9 cellular contexts compared by ENCODE assay signal in the genomic region with DNA sequence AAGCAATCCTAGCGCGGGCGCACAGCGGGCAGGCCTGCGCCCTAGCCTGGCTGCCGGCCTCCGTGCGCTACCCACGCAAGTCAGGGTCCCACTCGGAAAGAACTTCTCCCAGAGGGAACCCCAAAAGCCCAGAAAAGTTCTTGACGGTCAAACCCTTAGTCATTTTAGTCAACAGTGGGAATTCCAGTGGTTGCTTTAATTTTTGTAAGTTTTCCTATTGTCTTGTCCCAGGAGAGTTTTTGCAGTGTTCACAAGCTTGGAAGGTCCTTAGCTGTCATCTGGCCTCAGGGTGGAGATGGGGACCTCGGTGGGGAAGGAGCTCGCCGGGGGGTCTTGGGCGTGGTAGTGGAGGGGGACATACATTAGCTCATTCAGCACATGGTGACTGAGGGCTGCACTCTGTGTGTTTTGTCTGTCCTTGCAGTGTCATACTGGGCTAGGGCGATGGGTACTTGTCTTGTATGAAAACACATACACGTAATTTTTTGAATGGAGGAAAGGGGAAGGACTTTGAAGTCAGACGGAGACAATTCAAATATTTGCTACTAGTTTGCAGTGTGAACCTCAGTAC. TPM values are rescaled to one million over a fixed set of nuclear protein-coding genes. Genes with fewer than 3 reads are reported as not detected.
DNase-seq lines count a peak whose midpoint lies in the region; ATAC-seq and TF ChIP-seq lines count a peak whose summit lies in the region.
"Had no signal": no experiment of that assay in that cellular context is flagged by ENCODE, and none has a peak within 500 bp of the region (broad histone marks: within the 10 kb centered on the region; RNA-seq: fewer than 3 reads in every experiment).

No MANE protein-coding gene starts in this region.

- no peak for DNase-seq in AG04450 (ENCODE audit: low read depth, low spot score)
- DNase-seq in GM12865 (ENCODE audit: low read depth): peak; percentile 33
- DNase-seq in Jurkat, Clone E6-1 (ENCODE audit: low read depth, low spot score): no peak
- DNase-seq in astrocyte of the hippocampus (ENCODE audit: low read depth, low spot score): peak; percentile 29
- no peak for DNase-seq in thoracic aorta (ENCODE audit: low spot score)
- DNase-seq in COR-L47 (lab: John Stamatoyannopoulos, UW): no peak
- no peak for DNase-seq in effector CD4-positive, alpha-beta T cell

- no peak for TF ChIP-seq CTCF in AG04450 (IDR thresholded peaks at IDR 0.05; ENCODE audit: low read depth, low read length)
- TF ChIP-seq CTCF in GM12865 (IDR thresholded peaks at IDR 0.05; ENCODE audit: insufficient read depth, low read depth, low read length, missing control alignments): no peak
- TF ChIP-seq CTCF in thoracic aorta (IDR thresholded peaks at IDR 0.05): no peak

- H3K9me3 ChIP-seq in AG04450 (ENCODE audit: control insufficient read depth, insufficient read depth, low read length): no peaks in the 10 kb centered on the region
- no peaks in the 10 kb centered on the region for H3K9me3 ChIP-seq in thoracic aorta

- CTCF ChIA-PET in AG04450 (lab: Charles Lee): interaction anchor here (1.7 kb wide), 1 partner anchor 32 kb away, joined by 9 read pairs; no protein-coding TSS in a partner anchor

- H3K4me1 ChIP-seq in thoracic aorta (ENCODE audit: control insufficient read depth in 1 of 2, low read depth in 2 of 2): peaks cover under 1 to 36% of the 10 kb centered on the region in 2 donors

- H3K27ac ChIP-seq in AG04450 (ENCODE audit: low read depth, low read length) (no peak overlapping the region), layer of hippocampus (ENCODE audit: low read depth, low read length) (peak overlapping the region; percentile 46), thoracic aorta (peak overlapping the region; percentile 87)

- POLR2A ChIA-PET in AG04450 (lab: Yijun Ruan, JAX): interaction anchor here (0.6 to 0.8 kb wide), 2 partner anchors 20 to 166 kb away, joined by 3 read pairs; partner anchors contain the start of gene INMT

- ATAC-seq in thoracic aorta (ENCODE audit: insufficient number of reproducible peaks, low FRiP score, low read depth): no peak

- H3K36me3 ChIP-seq in thoracic aorta: no peaks in the 10 kb centered on the region

- H3K4me3 ChIP-seq in AG04450 (ENCODE audit: low read depth, low read length) (peak overlapping the region; percentile 77), GM12865 (ENCODE audit: low read depth, low read length) (peak overlapping the region; percentile 94), thoracic aorta (peak overlapping the region; percentile 84)
- peak overlapping the region; percentile 59 for H3K4me3 ChIP-seq in Jurkat, Clone E6-1 (ENCODE audit: low read length)

- H3K27me3 ChIP-seq in AG04450 (ENCODE audit: control insufficient read depth, insufficient read depth, low read length) (no peaks in the 10 kb centered on the region), layer of hippocampus (ENCODE audit: control insufficient read depth, insufficient read depth, low read length) (no peaks in the 10 kb centered on the region), thoracic aorta (replicated peaks; ENCODE audit: insufficient read depth) (no peaks in the 10 kb centered on the region)

RNA-seq across cellular contexts. Expression of gene MINDY4, which starts 0.7 kb away (rescaled TPM):
- 1.8 and 2.4 TPM in 2 replicates for polyA plus RNA-seq in AG04450 (2011; rRNA removed)
- polyA minus RNA-seq in AG04450 (2011; rRNA and poly(A)+ RNA removed): 4.2 and 4.7 TPM in 2 replicates
- polyA plus RNA-seq in Jurkat, Clone E6-1 (2012; ENCODE audit: insufficient read depth, insufficient read length): 2.0 TPM
- total RNA-seq in thoracic aorta: 10 to 100 TPM; 32.0 to 44.0 TPM

RNA-seq across cellular contexts. Expression of gene INMT, which starts 20.0 kb away (rescaled TPM):
- 6.6 and 7.6 TPM in 2 replicates for polyA plus RNA-seq in AG04450 (2011; rRNA removed)
- 12.5 and 17.0 TPM in 2 replicates for polyA minus RNA-seq in AG04450 (2011; rRNA and poly(A)+ RNA removed)
- not detected for polyA plus RNA-seq in Jurkat, Clone E6-1 (2012; ENCODE audit: insufficient read depth, insufficient read length)
- 100 to 1,000 TPM; 137 to 243 TPM for total RNA-seq in thoracic aorta
- total RNA-seq: HT1080 had no signal

Comparison
In these comparisons a context has a peak if more than half of its experiments do, and no peak if none do; other contexts are left out.
1. DNase-seq: peak in GM12865 (single experiment) and astrocyte of the hippocampus (single experiment); none in AG04450 (single experiment), Jurkat, Clone E6-1 (single experiment), thoracic aorta (single experiment), COR-L47 (single experiment) and effector CD4-positive, alpha-beta T cell (single experiment).
2. Peak in every context shown above with its lines, with median percentiles within 50 percentile points of each other: H3K4me3 ChIP-seq.